In genomic region chr3:32438596-32439344, GRCh38 we compare ENCODE assay signal across 9 cellular contexts. TPM values are rescaled to one million over a fixed set of nuclear protein-coding genes. Genes with fewer than 3 reads are reported as not detected.
DNase-seq lines count a peak whose midpoint lies in the region; ATAC-seq, FAIRE-seq and TF ChIP-seq lines count a peak whose summit lies in the region.
"Had no signal": no experiment of that assay in that cellular context is flagged by ENCODE, and none has a peak within 500 bp of the region (broad histone marks: within the 10 kb centered on the region; RNA-seq: fewer than 3 reads in every experiment).

No MANE protein-coding gene starts in this region.

- H3K4me3 ChIP-seq in Karpas-422 (ENCODE audit: low read length) (no peak overlapping the region), keratinocyte (ENCODE audit: control insufficient read depth in 2 of 3, extremely low read depth in 1 of 3, insufficient read depth in 2 of 3, low read depth in 1 of 3, low read length in 3 of 3) (no peak overlapping the region)
- H3K4me3 ChIP-seq: ascending aorta had no signal

- H3K79me2 ChIP-seq in Karpas-422 (ENCODE audit: low read length) (no peaks in the 10 kb centered on the region), keratinocyte (ENCODE audit: control insufficient read depth, insufficient read depth, low read length) (peaks cover 36% of the 10 kb centered on the region)

- FAIRE-seq in keratinocyte (lab: Jason Lieb, UNC), result peak; percentile 60
- FAIRE-seq in urothelium cell line (lab: Jason Lieb, UNC), result no peak

- no peaks in the 10 kb centered on the region for H3K9me3 ChIP-seq in Karpas-422 (ENCODE audit: low read length)
- no peaks in the 10 kb centered on the region for H3K9me3 ChIP-seq in keratinocyte (ENCODE audit: control insufficient read depth, low read depth, low read length)
- H3K9me3 ChIP-seq: ascending aorta had no signal

- H3K4me2 ChIP-seq in Karpas-422 (ENCODE audit: low read depth, low read length, poor library complexity, severe bottlenecking) (no peak overlapping the region), keratinocyte (ENCODE audit: control insufficient read depth, extremely low read depth, insufficient read depth, low read depth, low read length) (peak overlapping the region; percentile 44)

- H3K9ac ChIP-seq in Karpas-422 (ENCODE audit: low read length), result no peak overlapping the region
- H3K9ac ChIP-seq in keratinocyte (ENCODE audit: control insufficient read depth, extremely low read depth, insufficient read depth, low read length), result no peak overlapping the region

- peak; percentile 91 for ATAC-seq in GM18858 (IDR thresholded peaks at IDR 0.05; ENCODE audit: unreplicated experiment)
- ATAC-seq in GM21619 (IDR thresholded peaks at IDR 0.05; ENCODE audit: unreplicated experiment), result peak; percentile 95

- H3K36me3 ChIP-seq in Karpas-422 (ENCODE audit: insufficient read depth, low read length), result no peaks in the 10 kb centered on the region
- H3K36me3 ChIP-seq in keratinocyte (ENCODE audit: control insufficient read depth in 2 of 2, extremely low read depth in 1 of 2, insufficient read depth in 2 of 2, low read length in 2 of 2), result peaks cover 0 to 4% of the 10 kb centered on the region in 2 experiments
- H3K36me3 ChIP-seq: ascending aorta had no signal

- H2AFZ ChIP-seq in Karpas-422 (ENCODE audit: low read length), result no peak overlapping the region
- no peak overlapping the region for H2AFZ ChIP-seq in keratinocyte (ENCODE audit: control insufficient read depth, low read length)

- peaks cover 31% of the 10 kb centered on the region for H3K4me1 ChIP-seq in Karpas-422 (ENCODE audit: low read length)
- H3K4me1 ChIP-seq in keratinocyte (ENCODE audit: control insufficient read depth, extremely low read depth, insufficient read depth, low read length), result peaks cover 46% of the 10 kb centered on the region
- H3K4me1 ChIP-seq: ascending aorta had no signal

- H4K20me1 ChIP-seq in Karpas-422 (ENCODE audit: insufficient read depth, low read depth, low read length), result no peaks in the 10 kb centered on the region
- no peaks in the 10 kb centered on the region for H4K20me1 ChIP-seq in keratinocyte (ENCODE audit: control insufficient read depth, extremely low read depth, insufficient read depth, low read length)

- TF ChIP-seq CTCF in keratinocyte (optimal IDR thresholded peaks at IDR 0.05 in 1 of 3, IDR thresholded peaks at IDR 0.05 in 1 of 3, conservative IDR thresholded peaks at IDR 0.05 in 1 of 3; ENCODE audit: extremely low read depth in 1 of 3, insufficient read depth in 2 of 3, low read length in 3 of 3), result no peak

- no peaks in the 10 kb centered on the region for H3K9me1 ChIP-seq in keratinocyte (ENCODE audit: control insufficient read depth, extremely low read depth, insufficient read depth, low read length)

- H3K27me3 ChIP-seq in Karpas-422 (ENCODE audit: low read length) (no peaks in the 10 kb centered on the region), keratinocyte (ENCODE audit: control insufficient read depth, extremely low read depth, insufficient read depth, low read length) (no peaks in the 10 kb centered on the region)
- H3K27me3 ChIP-seq: ascending aorta had no signal

- no peak overlapping the region for H3K27ac ChIP-seq in Karpas-422 (ENCODE audit: low read length)
- peak overlapping the region; percentile 52 for H3K27ac ChIP-seq in keratinocyte (ENCODE audit: control insufficient read depth, insufficient read depth, low read length)
- H3K27ac ChIP-seq: ascending aorta had no signal

- dilution Hi-C loops in keratinocyte (cut with MboI; ENCODE audit: extremely low pct_ligation_motif_present, low sequenced_read_pairs), result no loop called here

- DNase-seq in Karpas-422, result peak; percentile 53
- no peak for DNase-seq in keratinocyte (ENCODE audit: low read depth, low spot score)
- DNase-seq in NCI-H2227 (lab: John Stamatoyannopoulos, UW; ENCODE audit: unreplicated experiment), result no peak
- DNase-seq in GF-D8 (lab: John Stamatoyannopoulos, UW), result no peak
- DNase-seq in NCI-H1436 treated with DMSO at 0.1 percent for 48 hours (lab: John Stamatoyannopoulos, UW), result no peak
- no peak for DNase-seq in urothelium cell line (ENCODE audit: low spot score)

- H3K9me2 ChIP-seq in Karpas-422 (replicated peaks; ENCODE audit: insufficient read depth, low read length), result no peaks in the 10 kb centered on the region

RNA-seq across cellular contexts. Expression of gene CMTM7, which starts 47.1 kb away (rescaled TPM):
- total RNA-seq in Karpas-422 (2014; rRNA removed; shearing (Covaris generic); ENCODE audit: low replicate concordance), result 7.1 and 8.9 TPM in 2 replicates
- polyA plus RNA-seq in keratinocyte, result 27.3 to 51.8 TPM (median 47.2 TPM) in 3 replicates
- polyA plus RNA-seq in keratinocyte (2011; ENCODE audit: low read depth), result 3.7 TPM
- polyA plus RNA-seq in keratinocyte (2011; cell fraction: cytosol; rRNA removed), result 41.5 and 48.3 TPM in 2 replicates
- polyA plus RNA-seq in keratinocyte (2011; cell fraction: nucleus; rRNA removed), result 32.1 and 49.5 TPM in 2 replicates
- polyA plus RNA-seq in keratinocyte (2012; ENCODE audit: low replicate concordance), result 17.9 and 37.6 TPM in 2 replicates
- polyA minus RNA-seq in keratinocyte, result 21.9 to 61.9 TPM (median 33.9 TPM) in 3 replicates
- polyA minus RNA-seq in keratinocyte (2011; cell fraction: cytosol; rRNA and poly(A)+ RNA removed), result 51.4 TPM
- polyA minus RNA-seq in keratinocyte (2011; cell fraction: nucleus; rRNA and poly(A)+ RNA removed), result 16.2 and 16.3 TPM in 2 replicates
